Comparison of ENCODE assay signal across 24 cellular contexts in genomic region chr2:176173679-176174381, GRCh38. TPM values are rescaled to one million over a fixed set of nuclear protein-coding genes. Genes with fewer than 3 reads are reported as not detected.
A peak's percentile ranks its signal among the peaks of the same experiment; 100 is the strongest.
DNase-seq lines count a peak whose midpoint lies in the region; ATAC-seq and TF ChIP-seq lines count a peak whose summit lies in the region.
"Had no signal": no experiment of that assay in that cellular context is flagged by ENCODE, and none has a peak within 500 bp of the region (broad histone marks: within the 10 kb centered on the region; RNA-seq: fewer than 3 reads in every experiment).

No MANE protein-coding gene starts in this region.

- H3K27ac ChIP-seq in IMR-90 (ENCODE audit: insufficient read depth, low read length) (no peak overlapping the region), caudate nucleus (ENCODE audit: low read depth, low read length) (peak overlapping the region; percentile 44), layer of hippocampus (ENCODE audit: low read depth, low read length) (peak overlapping the region; percentile 83), testis (peak overlapping the region; percentile 71 to 76)
- H3K27ac ChIP-seq: body of pancreas, HL-60, psoas muscle, suprapubic skin, WERI-Rb-1 had no signal

- in situ Hi-C loops in IMR-90 (cut with MboI; ENCODE audit: low sequenced_read_pairs): no loop called here

- CTCF ChIA-PET in IMR-90 (lab: Yijun Ruan, JAX): no interaction called here

- no peaks in the 10 kb centered on the region for H3K36me3 ChIP-seq in IMR-90 (ENCODE audit: control insufficient read depth, insufficient read depth, low read length)
- H3K36me3 ChIP-seq in testis (ENCODE audit: low read depth, missing control alignments): no peaks in the 10 kb centered on the region
- H3K36me3 ChIP-seq: heart left ventricle, suprapubic skin, WERI-Rb-1 had no signal

- H3K4me3 ChIP-seq in IMR-90 (ENCODE audit: insufficient read depth, low read depth, low read length) (no peak overlapping the region), testis (peak overlapping the region in 1 of 2 donors; percentile 52)
- H3K4me3 ChIP-seq: body of pancreas, suprapubic skin had no signal

- no TSS peak for BruUV-seq in IMR-90 (replicated peaks; lab: Mats Ljungman, UMichigan)

- ATAC-seq in IMR-90 (ENCODE audit: low read depth) (no peak), GM18868 (IDR thresholded peaks at IDR 0.05; ENCODE audit: unreplicated experiment) (no peak)
- ATAC-seq: body of pancreas, heart left ventricle had no signal

- no peaks in the 10 kb centered on the region for H4K20me1 ChIP-seq in IMR-90 (ENCODE audit: insufficient read depth, low read length)

- no peak overlapping the region for H4K5ac ChIP-seq in IMR-90 (ENCODE audit: low read depth, low read length)

- H2AK5ac ChIP-seq in IMR-90 (ENCODE audit: low read depth, low read length): no peak overlapping the region

- intact Hi-C loops in IMR-90 (cut with micrococcal nuclease) (no loop called here), testis (cut with DNase I; ENCODE audit: low total_unique reads) (no loop called here)

- H3K4me1 ChIP-seq in IMR-90 (ENCODE audit: control insufficient read depth, insufficient read depth, low read length): no peaks in the 10 kb centered on the region
- peaks cover 45% of the 10 kb centered on the region for H3K4me1 ChIP-seq in testis
- H3K4me1 ChIP-seq: psoas muscle had no signal

- no peak overlapping the region for H2BK120ac ChIP-seq in IMR-90 (ENCODE audit: low read depth, low read length)

- no peak for TF ChIP-seq POLR2A in IMR-90 (IDR thresholded peaks at IDR 0.05; ENCODE audit: low read depth, low read length)
- TF ChIP-seq POLR2A in testis (IDR thresholded peaks at IDR 0.05): no peak

- no peak overlapping the region for H2AFZ ChIP-seq in IMR-90 (replicated peaks; ENCODE audit: low read length, poor library complexity)

- H2AK9ac ChIP-seq in IMR-90 (replicated peaks; ENCODE audit: low read depth, low read length, poor library complexity): no peak overlapping the region

- no peak overlapping the region for H3K9ac ChIP-seq in IMR-90 (ENCODE audit: low read depth, low read length)

- peaks cover 82% of the 10 kb centered on the region for H3K27me3 ChIP-seq in IMR-90 (ENCODE audit: control insufficient read depth, insufficient read depth, low read length)
- peaks cover 20% of the 10 kb centered on the region for H3K27me3 ChIP-seq in layer of hippocampus (ENCODE audit: control insufficient read depth, insufficient read depth, low read length)
- H3K27me3 ChIP-seq in testis: no peaks in the 10 kb centered on the region

- no peak overlapping the region for H4K91ac ChIP-seq in IMR-90 (ENCODE audit: insufficient read depth, low read depth, low read length)

- H2BK5ac ChIP-seq in IMR-90 (ENCODE audit: low read depth, low read length, poor library complexity, severe bottlenecking): no peak overlapping the region

- no peak overlapping the region for H2BK15ac ChIP-seq in IMR-90 (ENCODE audit: low read depth, low read length)

- no peak overlapping the region for H3K23ac ChIP-seq in IMR-90 (ENCODE audit: low read depth, low read length)

- H3K4me2 ChIP-seq in IMR-90 (ENCODE audit: low read depth, low read length): no peak overlapping the region

- dilution Hi-C loops in IMR-90 (cut with HindIII; ENCODE audit: low sequenced_read_pairs, unreplicated experiment): no loop called here

- no peaks in the 10 kb centered on the region for H3K9me1 ChIP-seq in IMR-90 (ENCODE audit: insufficient read depth, low read length)

- no peak overlapping the region for H3K4ac ChIP-seq in IMR-90 (ENCODE audit: low read depth, low read length)

- no CpG with 5 or more reads among the region's 7 CpGs for WGBS in IMR-90 (ENCODE audit: extremely low coverage in 2 of 2, insufficient read length in 1 of 2), 2 experiments
- WGBS in testis, 2 donors: 9 to 23% methylated on average over 7 of the region's 7 CpGs

- no peaks in the 10 kb centered on the region for H3K79me1 ChIP-seq in IMR-90 (ENCODE audit: low read depth in 1 of 2, low read length in 2 of 2)

- DNase-seq in IMR-90 (no peak), caudate nucleus (lab: John Stamatoyannopoulos, UW) (no peak), testis (no peak), T1000 (lab: John Stamatoyannopoulos, UW) (no peak), DMS53 treated with DMSO at 0.1 percent for 48 hours (lab: John Stamatoyannopoulos, UW; ENCODE audit: unreplicated experiment) (no peak)
- DNase-seq: activated CD8-positive, alpha-beta memory T cell treated with anti-CD3 and anti-CD28 coated beads, Interleukin-2, amount 50 U/mL, for 4 hours; activated naive CD8-positive, alpha-beta T cell treated with anti-CD3 and anti-CD28 coated beads, Interleukin-2, amount 10 ng/mL, durations not matched to agents 7 days and 5 days; body of pancreas; heart left ventricle; NCI-H1417; NCI-H510A; NK-92 treated with Interleukin-12 subunit alpha and Interleukin-12 subunit beta, amount 100 ng/mL, for 24 hours; psoas muscle; SIG-M5; stimulated activated CD4-positive, alpha-beta T cell treated with anti-CD3 and anti-CD28 coated beads, Interleukin-1b, Interleukin-23, amount 100 ng/mL, for 48 hours; T-helper 2 cell had no signal

- H3K56ac ChIP-seq in IMR-90 (ENCODE audit: extremely low read depth, insufficient read depth, low read length): no peak overlapping the region

- TF ChIP-seq CTCF in IMR-90 (conservative IDR thresholded peaks at IDR 0.05; ENCODE audit: low read depth, low read length) (no peak), testis (IDR thresholded peaks at IDR 0.05) (no peak)

- H4K8ac ChIP-seq in IMR-90 (ENCODE audit: low read depth in 2 of 2, low read length in 2 of 2): no peak overlapping the region

- H2BK20ac ChIP-seq in IMR-90 (ENCODE audit: low read depth, low read length): no peak overlapping the region

- POLR2A ChIA-PET in IMR-90 (lab: Charles Lee; ENCODE audit: unreplicated experiment): no interaction called here

- H3K9me3 ChIP-seq in IMR-90 (ENCODE audit: control insufficient read depth, insufficient read depth, low read length): peaks cover 10% of the 10 kb centered on the region
- no peaks in the 10 kb centered on the region for H3K9me3 ChIP-seq in testis
- H3K9me3 ChIP-seq: body of pancreas, heart left ventricle, psoas muscle, suprapubic skin had no signal

- no peak for TF ChIP-seq RAD21 in IMR-90 (IDR thresholded peaks at IDR 0.05; ENCODE audit: low read length)

- no peak overlapping the region for H3K18ac ChIP-seq in IMR-90 (ENCODE audit: low read depth, low read length)

- H3K14ac ChIP-seq in IMR-90 (replicated peaks; ENCODE audit: low read depth, low read length): no peak overlapping the region

TF ChIP-seq in IMR-90, 13 proteins besides CTCF, POLR2A, EP300 and RAD21:
- no peak for TF ChIP-seq NFE2L2 (IDR thresholded peaks at IDR 0.05; ENCODE audit: low read depth, low read length)
- TF ChIP-seq MAZ (IDR thresholded peaks at IDR 0.05; ENCODE audit: borderline replicate concordance, low read depth, low read length): no peak
- TF ChIP-seq MXI1 (IDR thresholded peaks at IDR 0.05; ENCODE audit: borderline replicate concordance, low read depth, low read length): no peak
- no peak for TF ChIP-seq USF2 (IDR thresholded peaks at IDR 0.05; ENCODE audit: low read depth, low read length)
- TF ChIP-seq MAFK (IDR thresholded peaks at IDR 0.05; ENCODE audit: low read depth, low read length): peak; percentile 17; the same call in 1 of the 2 replicates

RNA-seq across cellular contexts. Expression of gene HOXD1, which starts 14.6 kb away (rescaled TPM):
- not detected in 2 replicates for total RNA-seq in IMR-90 (2012; rRNA removed)
- not detected in 2 replicates for polyA plus RNA-seq in IMR-90 (2012; rRNA removed)
- not detected in 2 replicates for polyA plus RNA-seq in IMR-90 (2012; cell fraction: cytosol; rRNA removed)
- not detected in 2 replicates for polyA plus RNA-seq in IMR-90 (2012; cell fraction: nucleus; rRNA removed; ENCODE audit: low replicate concordance)
- total RNA-seq in testis: 1 to 10 TPM; 5.5 to 7.6 TPM
- 1.8 TPM for polyA plus RNA-seq in testis (ENCODE audit: insufficient read depth, low read depth, low replicate concordance)
- total RNA-seq: activated naive CD8-positive, alpha-beta T cell treated with anti-CD3 and anti-CD28 coated beads, Interleukin-2, amount 10 ng/mL, durations not matched to agents 7 days and 5 days; H1; M059J; mononuclear cell had no signal

RNA-seq across cellular contexts. Expression of gene HOXD3, which starts 16.7 kb away (rescaled TPM):
- total RNA-seq in IMR-90 (2012; rRNA removed): not detected in 2 replicates
- polyA plus RNA-seq in IMR-90 (2012; rRNA removed): not detected in 2 replicates
- not detected in 2 replicates for polyA plus RNA-seq in IMR-90 (2012; cell fraction: cytosol; rRNA removed)
- polyA plus RNA-seq in IMR-90 (2012; cell fraction: nucleus; rRNA removed; ENCODE audit: low replicate concordance): not detected in 2 replicates
- total RNA-seq in testis: 10 to 100 TPM; 14.0 to 22.3 TPM
- polyA plus RNA-seq in testis (ENCODE audit: insufficient read depth, low read depth, low replicate concordance): 2.7 TPM
- total RNA-seq: activated naive CD8-positive, alpha-beta T cell treated with anti-CD3 and anti-CD28 coated beads, Interleukin-2, amount 10 ng/mL, durations not matched to agents 7 days and 5 days; H1; mononuclear cell had no signal
- polyA plus RNA-seq: H1 had no signal

RNA-seq across cellular contexts. Expression of gene HOXD4, which starts 22.5 kb away (rescaled TPM):
- total RNA-seq in IMR-90 (2012; rRNA removed): not detected in 2 replicates
- polyA plus RNA-seq in IMR-90 (2012; rRNA removed): not detected in 2 replicates
- not detected in 2 replicates for polyA plus RNA-seq in IMR-90 (2012; cell fraction: cytosol; rRNA removed)
- not detected in 2 replicates for polyA plus RNA-seq in IMR-90 (2012; cell fraction: nucleus; rRNA removed; ENCODE audit: low replicate concordance)
- total RNA-seq in testis: 10 to 100 TPM; 11.5 to 13.3 TPM
- polyA plus RNA-seq in testis (ENCODE audit: insufficient read depth, low read depth, low replicate concordance): 2.7 TPM
- total RNA-seq: activated naive CD8-positive, alpha-beta T cell treated with anti-CD3 and anti-CD28 coated beads, Interleukin-2, amount 10 ng/mL, durations not matched to agents 7 days and 5 days; H1 had no signal
- polyA plus RNA-seq: H1 had no signal

RNA-seq across cellular contexts. Expression of gene HOXD8, which starts 44.3 kb away (rescaled TPM):
- not detected in 2 replicates for total RNA-seq in IMR-90 (2012; rRNA removed)
- polyA plus RNA-seq in IMR-90 (2012; rRNA removed): not detected in 2 replicates
- not detected in 2 replicates for polyA plus RNA-seq in IMR-90 (2012; cell fraction: cytosol; rRNA removed)
- not detected in 2 replicates for polyA plus RNA-seq in IMR-90 (2012; cell fraction: nucleus; rRNA removed; ENCODE audit: low replicate concordance)
- 10 to 100 TPM; 39.8 to 41.2 TPM for total RNA-seq in testis
- polyA plus RNA-seq in testis (ENCODE audit: insufficient read depth, low read depth, low replicate concordance): 36.6 TPM
- total RNA-seq: activated naive CD8-positive, alpha-beta T cell treated with anti-CD3 and anti-CD28 coated beads, Interleukin-2, amount 10 ng/mL, durations not matched to agents 7 days and 5 days; H1; mononuclear cell had no signal
- polyA plus RNA-seq: H1 had no signal

RNA-seq across cellular contexts. Expression of gene HOXD9, which starts 51.3 kb away (rescaled TPM):
- total RNA-seq in IMR-90 (2012; rRNA removed): not detected in 2 replicates
- polyA plus RNA-seq in IMR-90 (2012; rRNA removed): not detected in 2 replicates
- not detected in 2 replicates for polyA plus RNA-seq in IMR-90 (2012; cell fraction: cytosol; rRNA removed)
- polyA plus RNA-seq in IMR-90 (2012; cell fraction: nucleus; rRNA removed; ENCODE audit: low replicate concordance): not detected in 2 replicates
- total RNA-seq in testis: 10 to 100 TPM; 15.7 to 21.2 TPM
- polyA plus RNA-seq in testis (ENCODE audit: insufficient read depth, low read depth, low replicate concordance): 8.2 TPM
- total RNA-seq: activated naive CD8-positive, alpha-beta T cell treated with anti-CD3 and anti-CD28 coated beads, Interleukin-2, amount 10 ng/mL, durations not matched to agents 7 days and 5 days; H1; mononuclear cell had no signal
- polyA plus RNA-seq: H1 had no signal

Comparison
In these comparisons a context has a peak if more than half of its experiments do, and no peak if none do; other contexts are left out.
1. RNA of gene HOXD3, which starts 16.7 kb away (total RNA-seq): 14.0 to 22.3 TPM in testis; not detected in IMR-90; every median in the first group is over 10 times any median in the second.
2. RNA of gene HOXD4, which starts 22.5 kb away (total RNA-seq): 11.5 to 13.3 TPM in testis; not detected in IMR-90; every median in the first group is over 10 times any median in the second.